In genomic region chr7:45919947-45920542, GRCh38 we compare ENCODE assay signal across 9 cellular contexts. TPM values are rescaled to one million over a fixed set of nuclear protein-coding genes. Genes with fewer than 3 reads are reported as not detected.
A peak's percentile ranks its signal among the peaks of the same experiment; 100 is the strongest.
DNase-seq lines count a peak whose midpoint lies in the region; ATAC-seq, FAIRE-seq and TF ChIP-seq lines count a peak whose summit lies in the region.
"Had no signal": no experiment of that assay in that cellular context is flagged by ENCODE, and none has a peak within 500 bp of the region (broad histone marks: within the 10 kb centered on the region; RNA-seq: fewer than 3 reads in every experiment).

No MANE protein-coding gene starts in this region.

- H3K4me3 Mint-ChIP-seq in T-helper 1 cell treated with Interleukin-12 subunit alpha and Interleukin-12 subunit beta and Interleukin-4 antibody, amounts not matched to agents 30 μg/mL and 1 μg/mL, for 36 hours, result peak overlapping the region; percentile 64
- peak overlapping the region; percentile 96 for H3K4me3 Mint-ChIP-seq in astrocyte (ENCODE audit: unreplicated experiment)

- TF ChIP-seq CTCF in astrocyte (IDR thresholded peaks at IDR 0.05; ENCODE audit: insufficient read depth, low read depth, low read length), result no peak

- H3K36me3 Mint-ChIP-seq in T-helper 1 cell treated with Interleukin-12 subunit alpha and Interleukin-12 subunit beta and Interleukin-4 antibody, amounts not matched to agents 30 μg/mL and 1 μg/mL, for 36 hours (ENCODE audit: low read depth), result peaks cover 2% of the 10 kb centered on the region
- peaks cover 20% of the 10 kb centered on the region for H3K36me3 Mint-ChIP-seq in astrocyte (ENCODE audit: low read depth, unreplicated experiment)

- FAIRE-seq in astrocyte (lab: Jason Lieb, UNC), result no peak

- peak overlapping the region; percentile 64 for H3K9ac ChIP-seq in astrocyte (ENCODE audit: low read length)
- H3K9ac ChIP-seq in subcutaneous abdominal adipose tissue (ENCODE audit: low read length in 5 of 5), result peak overlapping the region in 1 of 5 donors; percentile 9

- no peaks in the 10 kb centered on the region for H3K9me3 Mint-ChIP-seq in T-helper 1 cell treated with Interleukin-12 subunit alpha and Interleukin-12 subunit beta and Interleukin-4 antibody, amounts not matched to agents 30 μg/mL and 1 μg/mL, for 36 hours
- H3K9me3 Mint-ChIP-seq in astrocyte (ENCODE audit: unreplicated experiment), result no peaks in the 10 kb centered on the region

- no peak overlapping the region for H3K27ac Mint-ChIP-seq in T-helper 1 cell treated with Interleukin-12 subunit alpha and Interleukin-12 subunit beta and Interleukin-4 antibody, amounts not matched to agents 30 μg/mL and 1 μg/mL, for 36 hours
- H3K27ac Mint-ChIP-seq in astrocyte (ENCODE audit: unreplicated experiment), result peak overlapping the region; percentile 60

- H2AFZ ChIP-seq in astrocyte (ENCODE audit: low read depth, low read length), result peak overlapping the region; percentile 71

- DNase-seq in T-helper 1 cell (no peak), astrocyte (ENCODE audit: low read depth) (peak; percentile 6), left kidney (ENCODE audit: low read depth, low spot score) (peak; percentile 27), activated gamma-delta T cell treated with Interleukin-2 at 50 U/mL for 16 hours (no peak)
- no peak for DNase-seq in stimulated activated CD4-positive, alpha-beta T cell treated with anti-CD3 and anti-CD28 coated beads, Interleukin-4, amount 100 ng/mL, for 1 hour
- DNase-seq: NCI-H446 treated with DMSO at 0.1 percent for 48 hours had no signal

- H3K4me1 Mint-ChIP-seq in T-helper 1 cell treated with Interleukin-12 subunit alpha and Interleukin-12 subunit beta and Interleukin-4 antibody, amounts not matched to agents 30 μg/mL and 1 μg/mL, for 36 hours (ENCODE audit: low read depth), result peaks cover 19% of the 10 kb centered on the region
- H3K4me1 Mint-ChIP-seq in astrocyte (ENCODE audit: low read depth, unreplicated experiment), result peaks cover 50% of the 10 kb centered on the region

- H3K4me1 ChIP-seq in astrocyte (ENCODE audit: insufficient read depth, low read length) (peaks cover 54% of the 10 kb centered on the region), subcutaneous abdominal adipose tissue (ENCODE audit: control insufficient read depth in 5 of 5, insufficient read depth in 5 of 5, low read length in 5 of 5) (peaks cover 2 to 61% (median 53%) of the 10 kb centered on the region in 5 donors)

- H3K4me3 ChIP-seq in astrocyte (ENCODE audit: insufficient read depth, low read depth, low read length) (peak overlapping the region; percentile 59), subcutaneous abdominal adipose tissue (ENCODE audit: low read depth in 1 of 5, low read length in 5 of 5) (peak overlapping the region; percentile 68 to 76 (median 70))

- H3K27me3 ChIP-seq in astrocyte (ENCODE audit: insufficient read depth, low read length) (peaks cover 9% of the 10 kb centered on the region), subcutaneous abdominal adipose tissue (ENCODE audit: control insufficient read depth in 5 of 5, insufficient read depth in 4 of 5, low read length in 5 of 5) (peaks cover 0 to 22% (median 15%) of the 10 kb centered on the region in 5 donors)

- H3K36me3 ChIP-seq in astrocyte (ENCODE audit: insufficient read depth, low read length) (peaks cover 8% of the 10 kb centered on the region), subcutaneous abdominal adipose tissue (ENCODE audit: control insufficient read depth in 5 of 5, insufficient read depth in 5 of 5, low read length in 5 of 5) (peaks cover 0 to 22% (median 12%) of the 10 kb centered on the region in 5 donors)

- H3K27me3 Mint-ChIP-seq in T-helper 1 cell treated with Interleukin-12 subunit alpha and Interleukin-12 subunit beta and Interleukin-4 antibody, amounts not matched to agents 30 μg/mL and 1 μg/mL, for 36 hours (ENCODE audit: low read depth), result peaks cover 68% of the 10 kb centered on the region
- H3K27me3 Mint-ChIP-seq in astrocyte (ENCODE audit: low read depth, unreplicated experiment), result no peaks in the 10 kb centered on the region

- peaks cover 15% of the 10 kb centered on the region for H4K20me1 ChIP-seq in astrocyte (ENCODE audit: insufficient read depth, low read length)

- H3K27ac ChIP-seq in astrocyte (ENCODE audit: low read depth, low read length) (no peak overlapping the region), subcutaneous abdominal adipose tissue (ENCODE audit: low read depth, low read length) (no peak overlapping the region)

- H3K9me3 ChIP-seq in astrocyte (ENCODE audit: insufficient read depth, low read depth, low read length), result no peaks in the 10 kb centered on the region
- H3K9me3 ChIP-seq in subcutaneous abdominal adipose tissue (ENCODE audit: control insufficient read depth in 5 of 5, low read length in 5 of 5), result no peaks in the 10 kb centered on the region

- no peak for ATAC-seq in HG02571 (IDR thresholded peaks at IDR 0.05; ENCODE audit: unreplicated experiment)

- peak overlapping the region; percentile 87 for H3K4me2 ChIP-seq in astrocyte (ENCODE audit: low read length)

- no peaks in the 10 kb centered on the region for H3K79me2 ChIP-seq in astrocyte (ENCODE audit: insufficient read depth, low read length)

RNA-seq across cellular contexts. Expression of gene IGFBP3, which starts 1.0 kb away (rescaled TPM):
- 1,092 and 1,283 TPM in 2 replicates for total RNA-seq in astrocyte

RNA-seq across cellular contexts. Expression of gene IGFBP1, which starts 31.8 kb away (rescaled TPM):
- not detected in 2 replicates for total RNA-seq in astrocyte

RNA-seq across cellular contexts. Expression of gene CCDC201, which starts 47.2 kb away (rescaled TPM):
- total RNA-seq in astrocyte, result not detected in 2 replicates

Comparison
In these comparisons a context has a peak if more than half of its experiments do, and no peak if none do; other contexts are left out.
1. DNase-seq: peak in astrocyte (single experiment) and left kidney (single experiment); none in T-helper 1 cell (0 of 5), activated gamma-delta T cell treated with Interleukin-2 at 50 U/mL for 16 hours (single experiment) and stimulated activated CD4-positive, alpha-beta T cell treated with anti-CD3 and anti-CD28 coated beads, Interleukin-4, amount 100 ng/mL, for 1 hour (single experiment).